8 cellular contexts compared by ENCODE assay signal in genomic region chr10:30502266-30503058, GRCh38.
DNase-seq lines count a peak whose midpoint lies in the region; ATAC-seq and TF ChIP-seq lines count a peak whose summit lies in the region.

No MANE protein-coding gene starts in this region.

- H3K27ac ChIP-seq in BLaER1 treated with 17β-estradiol and CSF1 and Interleukin-3, amounts not matched to agents 10 nM and 100 nM = peak overlapping the region in 7 of 11 experiments; percentile 7 to 28 (median 21); a peak in 6 of 22 replicates
- peak overlapping the region; percentile 0 to 68 (median 36) for H3K27ac ChIP-seq in Peyer's patch

- no peaks in the 10 kb centered on the region for H4K20me1 ChIP-seq in BLaER1 treated with 17β-estradiol and CSF1 and Interleukin-3, amounts not matched to agents 10 nM and 100 nM

- H3K4me3 ChIP-seq in BLaER1 treated with 17β-estradiol and CSF1 and Interleukin-3, amounts not matched to agents 10 nM and 100 nM = no peak overlapping the region; a peak in 1 of 20 replicates
- no peak overlapping the region for H3K4me3 ChIP-seq in Peyer's patch

- peak in 2 of 3 donors; percentile 84 to 89 for DNase-seq in Peyer's patch
- DNase-seq in foreskin melanocyte = peak; percentile 42
- no peak for DNase-seq in NCI-H2227 treated with DMSO at 0.1 percent for 48 hours (lab: John Stamatoyannopoulos, UW)
- DNase-seq in NCI-H146 treated with DMSO at 0.1 percent for 48 hours (lab: John Stamatoyannopoulos, UW; ENCODE audit: unreplicated experiment) = no peak
- no peak for DNase-seq in DMS79 (lab: John Stamatoyannopoulos, UW)

- no peaks in the 10 kb centered on the region for H3K27me3 ChIP-seq in BLaER1 treated with 17β-estradiol and CSF1 and Interleukin-3, amounts not matched to agents 10 nM and 100 nM
- H3K27me3 ChIP-seq in Peyer's patch = no peaks in the 10 kb centered on the region

- ATAC-seq in GM18867 (IDR thresholded peaks at IDR 0.05; ENCODE audit: unreplicated experiment) = peak; percentile 80
- ATAC-seq in HG03045 (IDR thresholded peaks at IDR 0.05; ENCODE audit: unreplicated experiment) = peak; percentile 67

- no peak for TF ChIP-seq CTCF in Peyer's patch (IDR thresholded peaks at IDR 0.05)

- no peaks in the 10 kb centered on the region for H3K9me3 ChIP-seq in BLaER1 treated with 17β-estradiol and CSF1 and Interleukin-3, amounts not matched to agents 10 nM and 100 nM (replicated peaks in 1 of 11)
- H3K9me3 ChIP-seq in Peyer's patch = no peaks in the 10 kb centered on the region

- H3K4me2 ChIP-seq in BLaER1 treated with 17β-estradiol and CSF1 and Interleukin-3, amounts not matched to agents 10 nM and 100 nM = peak overlapping the region; percentile 55 to 89 (median 79)

- no peak for TF ChIP-seq POLR2A in Peyer's patch (IDR thresholded peaks at IDR 0.05)

- H3K36me3 ChIP-seq in BLaER1 treated with 17β-estradiol and CSF1 and Interleukin-3, amounts not matched to agents 10 nM and 100 nM = no peaks in the 10 kb centered on the region
- no peaks in the 10 kb centered on the region for H3K36me3 ChIP-seq in Peyer's patch

- peaks cover 28 to 87% (median 59%) of the 10 kb centered on the region in 10 experiments for H3K4me1 ChIP-seq in BLaER1 treated with 17β-estradiol and CSF1 and Interleukin-3, amounts not matched to agents 10 nM and 100 nM
- peaks cover 0 to 31% (median 5%) of the 10 kb centered on the region in 4 donors for H3K4me1 ChIP-seq in Peyer's patch

- peak overlapping the region in 3 of 11 experiments; percentile 5 to 33 (median 25); a peak in 5 of 22 replicates for H3K9ac ChIP-seq in BLaER1 treated with 17β-estradiol and CSF1 and Interleukin-3, amounts not matched to agents 10 nM and 100 nM

Comparison
In these comparisons a context has a peak if more than half of its experiments do, and no peak if none do; other contexts are left out.
1. DNase-seq: peak in Peyer's patch (2 of 3) and foreskin melanocyte (single experiment); none in NCI-H2227 treated with DMSO at 0.1 percent for 48 hours (single experiment), NCI-H146 treated with DMSO at 0.1 percent for 48 hours (single experiment) and DMS79 (single experiment).